ENCODE assay signal across 33 cellular contexts in genomic region chr14:29265852-29266251, GRCh38.
"Had no signal": no experiment of that assay in that cellular context is flagged by ENCODE, and none has a peak within 500 bp of the region (broad histone marks: within the 10 kb centered on the region; RNA-seq: fewer than 3 reads in every experiment).

No MANE protein-coding gene starts in this region.

- H3K36me3 ChIP-seq: adrenal gland, brain microvascular endothelial cell, breast epithelium had no signal

- H3K4me3 ChIP-seq: adrenal gland, body of pancreas, breast epithelium had no signal

- H3K9me3 ChIP-seq: adrenal gland, body of pancreas, breast epithelium had no signal

- H3K27ac ChIP-seq: adrenal gland, body of pancreas, brain microvascular endothelial cell, breast epithelium, VCaP had no signal

- DNase-seq: activated B cell treated with CpG ODN at 0.5 μM for 24 hours; activated CD4-positive, alpha-beta memory T cell treated with anti-CD3 and anti-CD28 coated beads for 36 hours; activated CD4-positive, alpha-beta T cell treated with anti-CD3 and anti-CD28 coated beads for 4 hours; activated CD4-positive, alpha-beta T cell treated with anti-CD3 and anti-CD28 coated beads, Interleukin-2, amount 10 ng/mL, durations not matched to agents 24 days and 14 days; activated CD4-positive, alpha-beta T cell treated with anti-CD3 and anti-CD28 coated beads, Interleukin-2, amount 50 U/mL, for 1 hour; activated CD4-positive, alpha-beta T cell treated with anti-CD3 and anti-CD28 coated beads, Interleukin-2, amount 50 U/mL, for 4 hours; activated CD4-positive, CD25-positive, alpha-beta regulatory T cell treated with anti-CD3 and anti-CD28 coated beads, Interleukin-2, amount 50 U/mL, for 72 hours; activated CD8-positive, alpha-beta memory T cell treated with anti-CD3 and anti-CD28 coated beads, Interleukin-2, amount 50 U/mL, for 4 hours; activated CD8-positive, alpha-beta T cell treated with anti-CD3 and anti-CD28 coated beads for 36 hours; activated effector memory CD4-positive, alpha-beta T cell treated with anti-CD3 and anti-CD28 coated beads, Interleukin-2, amount 50 U/mL, for 16 hours; activated gamma-delta T cell treated with Interleukin-2 at 50 U/mL for 16 hours; activated naive CD4-positive, alpha-beta T cell; activated naive CD4-positive, alpha-beta T cell treated with anti-CD3 and anti-CD28 coated beads for 36 hours; activated naive CD4-positive, alpha-beta T cell treated with anti-CD3 and anti-CD28 coated beads, Interleukin-2, amount 50 U/mL, for 16 hours; activated naive CD8-positive, alpha-beta T cell treated with anti-CD3 and anti-CD28 coated beads for 36 hours; activated T-cell treated with anti-CD3 and anti-CD28 coated beads for 4 hours; activated T-cell treated with anti-CD3 and anti-CD28 coated beads, Interleukin-2, amount 50 U/mL, for 1 hour; activated T-cell treated with anti-CD3 and anti-CD28 coated beads, Interleukin-2, amount 50 U/mL, for 4 hours; activated T-cell treated with anti-CD3 and anti-CD28 coated beads, Interleukin-2, amount 50 U/mL, for 72 hours; adrenal gland; amniotic stem cell; aorta; body of pancreas; brain microvascular endothelial cell; central memory CD4-positive, alpha-beta T cell; T-helper 2 cell; T-helper 9 cell had no signal

- H3K27me3 ChIP-seq: adrenal gland, body of pancreas, brain microvascular endothelial cell, breast epithelium had no signal

- FAIRE-seq: astrocyte, TTC549 had no signal

- ATAC-seq: activated CD8-positive, alpha-beta T cell treated with anti-CD3 and anti-CD28 coated beads for 36 hours; activated naive CD4-positive, alpha-beta T cell treated with anti-CD3 and anti-CD28 coated beads, Interleukin-2, amount 50 U/mL, for 72 hours; activated T-cell treated with anti-CD3 and anti-CD28 coated beads, Interleukin-2, amount 50 U/mL, for 4 hours; activated T-cell treated with anti-CD3 and anti-CD28 coated beads, Interleukin-2, amount 50 U/mL, for 72 hours; activated T-helper 17 cell treated with anti-CD3 and anti-CD28 coated beads, Interleukin-2, amount 50 U/mL, for 72 hours; body of pancreas had no signal

- H3K4me1 ChIP-seq: adrenal gland, body of pancreas, breast epithelium had no signal
